1 cellular context compared by ENCODE assay signal in genomic region chr20:49591217-49591865, GRCh38.
TF ChIP-seq lines count a peak whose summit lies in the region.

No MANE protein-coding gene starts in this region.

TF ChIP-seq in IMR-90, 13 proteins besides CTCF, POLR2A, EP300 and RAD21:
- TF ChIP-seq SMC3 (IDR thresholded peaks at IDR 0.05; ENCODE audit: low read depth, low read length) = no peak
- TF ChIP-seq RCOR1 (IDR thresholded peaks at IDR 0.05; ENCODE audit: insufficient replicate concordance, low read length) = no peak
- TF ChIP-seq, protein P1, sequence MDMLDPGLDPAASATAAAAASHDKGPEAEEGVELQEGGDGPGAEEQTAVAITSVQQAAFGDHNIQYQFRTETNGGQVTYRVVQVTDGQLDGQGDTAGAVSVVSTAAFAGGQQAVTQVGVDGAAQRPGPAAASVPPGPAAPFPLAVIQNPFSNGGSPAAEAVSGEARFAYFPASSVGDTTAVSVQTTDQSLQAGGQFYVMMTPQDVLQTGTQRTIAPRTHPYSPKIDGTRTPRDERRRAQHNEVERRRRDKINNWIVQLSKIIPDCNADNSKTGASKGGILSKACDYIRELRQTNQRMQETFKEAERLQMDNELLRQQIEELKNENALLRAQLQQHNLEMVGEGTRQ (IDR thresholded peaks at IDR 0.05; ENCODE audit: low read depth, low read length) = no peak
- TF ChIP-seq FOS (IDR thresholded peaks at IDR 0.05; ENCODE audit: low read depth, low read length) = no peak
- no peak for TF ChIP-seq NFE2L2 (IDR thresholded peaks at IDR 0.05; ENCODE audit: low read depth, low read length)
- no peak for TF ChIP-seq BHLHE40 (IDR thresholded peaks at IDR 0.05; ENCODE audit: low read depth, low read length)
- TF ChIP-seq MAFK (IDR thresholded peaks at IDR 0.05; ENCODE audit: low read depth, low read length) = no peak
- TF ChIP-seq RFX5 (IDR thresholded peaks at IDR 0.05; ENCODE audit: low read depth, low read length) = no peak
- no peak for TF ChIP-seq CEBPB (IDR thresholded peaks at IDR 0.05; ENCODE audit: low read depth, low read length)
- TF ChIP-seq, protein P2, sequence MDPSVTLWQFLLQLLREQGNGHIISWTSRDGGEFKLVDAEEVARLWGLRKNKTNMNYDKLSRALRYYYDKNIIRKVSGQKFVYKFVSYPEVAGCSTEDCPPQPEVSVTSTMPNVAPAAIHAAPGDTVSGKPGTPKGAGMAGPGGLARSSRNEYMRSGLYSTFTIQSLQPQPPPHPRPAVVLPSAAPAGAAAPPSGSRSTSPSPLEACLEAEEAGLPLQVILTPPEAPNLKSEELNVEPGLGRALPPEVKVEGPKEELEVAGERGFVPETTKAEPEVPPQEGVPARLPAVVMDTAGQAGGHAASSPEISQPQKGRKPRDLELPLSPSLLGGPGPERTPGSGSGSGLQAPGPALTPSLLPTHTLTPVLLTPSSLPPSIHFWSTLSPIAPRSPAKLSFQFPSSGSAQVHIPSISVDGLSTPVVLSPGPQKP (IDR thresholded peaks at IDR 0.05; ENCODE audit: borderline replicate concordance, low read depth, low read length) = no peak
- no peak for TF ChIP-seq CHD1 (IDR thresholded peaks at IDR 0.05; ENCODE audit: low read depth, low read length)
- no peak for TF ChIP-seq MXI1 (IDR thresholded peaks at IDR 0.05; ENCODE audit: borderline replicate concordance, low read depth, low read length)
- no peak for TF ChIP-seq MAZ (IDR thresholded peaks at IDR 0.05; ENCODE audit: borderline replicate concordance, low read depth, low read length)
